9 cellular contexts compared by ENCODE assay signal in genomic region chr7:15686209-15686956, GRCh38. TPM values are rescaled to one million over a fixed set of nuclear protein-coding genes. Genes with fewer than 3 reads are reported as not detected.
A peak's percentile ranks its signal among the peaks of the same experiment; 100 is the strongest.
DNase-seq lines count a peak whose midpoint lies in the region; ATAC-seq and TF ChIP-seq lines count a peak whose summit lies in the region.
"Had no signal": no experiment of that assay in that cellular context is flagged by ENCODE, and none has a peak within 500 bp of the region (broad histone marks: within the 10 kb centered on the region; RNA-seq: fewer than 3 reads in every experiment).

TSS of gene MEOX2 (minus strand) at chr7:15686683. CDS start at chr7:15686402, 281 bp downstream.

- DNase-seq in NCI-H2081 (lab: John Stamatoyannopoulos, UW) = peak; percentile 57 to 76
- no peak for DNase-seq in NCI-H2081 treated with DMSO at 0.1 percent for 48 hours (lab: John Stamatoyannopoulos, UW)
- DNase-seq in epithelial cell of proximal tubule (ENCODE audit: low read depth) = no peak
- peak; percentile 75 for DNase-seq in upper lobe of right lung
- DNase-seq in RPMI8226 = no peak
- DNase-seq in NCI-H345 (lab: John Stamatoyannopoulos, UW) = no peak

- intact Hi-C loops in upper lobe of right lung (cut with DNase I) = no loop called here

- peak; percentile 88 for ATAC-seq in upper lobe of right lung
- ATAC-seq in HG02642 (IDR thresholded peaks at IDR 0.05; ENCODE audit: poor library complexity, unreplicated experiment) = no peak

- peaks cover 38% of the 10 kb centered on the region for H3K27me3 ChIP-seq in upper lobe of right lung

- H3K4me1 ChIP-seq in mesodermal cell (ENCODE audit: control insufficient read depth, insufficient read depth, low read length, poor library complexity, severe bottlenecking) (peaks cover 11% of the 10 kb centered on the region), upper lobe of right lung (no peaks in the 10 kb centered on the region)

- H3K4me3 ChIP-seq in epithelial cell of proximal tubule (ENCODE audit: low read depth, low read length) (peak within 1 kb of the TSS; percentile 36), mesodermal cell (ENCODE audit: extremely low read depth, insufficient read depth, low read length, poor library complexity, severe bottlenecking) (peak within 1 kb of the TSS; percentile 27), upper lobe of right lung (peak within 1 kb of the TSS; percentile 54)

- TF ChIP-seq CTCF in epithelial cell of proximal tubule (conservative IDR thresholded peaks at IDR 0.05; ENCODE audit: low read depth, low read length) (no peak), upper lobe of right lung (IDR thresholded peaks at IDR 0.05) (no peak)

- H3K27ac ChIP-seq in mesodermal cell (ENCODE audit: low read depth, low read length, severe bottlenecking) (no peak within 1 kb of the TSS), upper lobe of right lung (peak within 1 kb of the TSS; percentile 76)
- H3K27ac ChIP-seq: HL-60 had no signal

- 1 to 2% methylated on average over 19 to 34 of the region's 36 CpGs for WGBS in mesodermal cell (ENCODE audit: insufficient coverage in 2 of 2), 2 experiments

- H3K36me3 ChIP-seq in mesodermal cell (ENCODE audit: control insufficient read depth, insufficient read depth, low read length) = no peaks in the 10 kb centered on the region
- H3K36me3 ChIP-seq in upper lobe of right lung = no peaks in the 10 kb centered on the region

- H3K9me3 ChIP-seq in mesodermal cell (ENCODE audit: control insufficient read depth, low read length) (no peaks in the 10 kb centered on the region), upper lobe of right lung (no peaks in the 10 kb centered on the region)

RNA-seq across cellular contexts. Expression of gene MEOX2, which starts in this region (rescaled TPM):
- total RNA-seq in epithelial cell of proximal tubule (not detected in 2 replicates), upper lobe of right lung (21.9 TPM)
- not detected for polyA plus RNA-seq in mesodermal cell (2013, experiment 1 of 2)
- 0.15 TPM for polyA plus RNA-seq in mesodermal cell (2013, experiment 2 of 2)

Comparison
In these comparisons a context has a peak if more than half of its experiments do, and no peak if none do; other contexts are left out.
1. RNA of gene MEOX2 (total RNA-seq): 21.9 TPM in upper lobe of right lung (single experiment); not detected in epithelial cell of proximal tubule; every median in the first group is over 10 times any median in the second.
2. DNase-seq: peak in NCI-H2081 (2 of 2) and upper lobe of right lung (single experiment); none in NCI-H2081 treated with DMSO at 0.1 percent for 48 hours (single experiment), epithelial cell of proximal tubule (single experiment), RPMI8226 (single experiment) and NCI-H345 (single experiment).
3. Peak in every context shown above with its lines, with median percentiles within 50 percentile points of each other: H3K4me3 ChIP-seq.